ENCODE assay signal across 1 cellular context in the genomic region with DNA sequence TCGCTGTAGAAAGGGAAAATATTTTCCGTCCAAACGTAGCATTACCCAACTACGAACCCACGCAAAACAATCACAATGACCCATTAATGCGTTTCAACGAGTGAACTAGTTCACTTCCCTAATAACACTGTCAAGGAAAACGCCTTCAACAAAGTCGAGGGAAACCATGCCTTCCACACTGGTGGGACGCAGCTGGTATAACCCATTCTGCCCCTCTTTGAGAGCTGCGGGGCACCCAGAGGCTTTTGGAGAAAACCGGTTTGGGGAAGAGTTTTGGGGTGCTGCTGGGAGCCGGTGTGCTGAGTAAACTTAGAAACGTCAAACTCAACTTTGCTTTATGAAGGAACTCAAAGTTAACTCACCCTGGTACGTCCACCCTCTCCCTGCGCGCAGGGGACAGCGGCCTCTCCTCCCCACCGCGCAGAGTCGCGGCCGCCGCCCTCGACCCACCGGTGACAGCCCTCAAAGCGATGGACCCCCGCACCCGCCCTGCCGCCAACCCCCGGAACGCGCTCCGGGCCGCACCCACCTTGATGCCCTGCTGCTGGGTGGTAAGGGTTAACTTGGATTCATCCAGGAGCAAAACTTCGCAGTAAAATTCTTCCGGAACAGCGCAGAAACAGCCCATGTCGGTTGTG.
TF ChIP-seq lines count a peak whose summit lies in the region.

No MANE protein-coding gene starts in this region.

TF ChIP-seq in HEK293, 187 proteins besides CTCF, POLR2A, EP300 and RAD21 (continued from another document):
- TF ChIP-seq, protein P1, sequence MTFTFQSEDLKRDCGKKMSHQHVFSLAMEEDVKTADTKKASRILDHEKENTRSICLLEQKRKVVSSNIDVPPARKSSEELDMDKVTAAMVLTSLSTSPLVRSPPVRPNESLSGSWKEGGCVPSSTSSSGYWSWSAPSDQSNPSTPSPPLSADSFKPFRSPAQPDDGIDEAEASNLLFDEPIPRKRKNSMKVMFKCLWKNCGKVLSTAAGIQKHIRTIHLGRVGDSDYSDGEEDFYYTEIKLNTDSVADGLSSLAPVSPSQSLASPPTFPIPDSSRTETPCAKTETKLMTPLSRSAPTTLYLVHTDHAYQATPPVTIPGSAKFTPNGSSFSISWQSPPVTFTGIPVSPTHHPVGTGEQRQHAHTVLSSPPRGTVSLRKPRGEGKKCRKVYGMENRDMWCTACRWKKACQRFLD (tag by site-specific recombination; IDR thresholded peaks at IDR 0.05): no peak
- TF ChIP-seq ZNF157 (tag by site-specific recombination; IDR thresholded peaks at IDR 0.05) (no peak), ZNF140 (tag by site-specific recombination; IDR thresholded peaks at IDR 0.05) (no peak), ZNF426 (tag by site-specific recombination; IDR thresholded peaks at IDR 0.05) (no peak), ZNF311 (tag by site-specific recombination; IDR thresholded peaks at IDR 0.05; ENCODE audit: borderline replicate concordance) (no peak), ZNF221 (tag by site-specific recombination; IDR thresholded peaks at IDR 0.05; ENCODE audit: borderline replicate concordance) (no peak), ZNF600 (tag by site-specific recombination; IDR thresholded peaks at IDR 0.05) (0 out of 2 replicates have a peak, but pooled peaks have one; percentile 29), ZNF623 (tag by site-specific recombination; IDR thresholded peaks at IDR 0.05) (no peak), ZNF169 (tag by site-specific recombination; IDR thresholded peaks at IDR 0.05) (no peak), YY2 (tag by site-specific recombination; IDR thresholded peaks at IDR 0.05) (no peak), ZNF335 (tag by site-specific recombination; conservative IDR thresholded peaks at IDR 0.05) (0 out of 2 replicates have a peak, but pooled peaks have one; percentile 47), ZNF621 (tag by site-specific recombination; IDR thresholded peaks at IDR 0.05) (no peak), ZNF211 (tag by site-specific recombination; IDR thresholded peaks at IDR 0.05; ENCODE audit: low read depth) (no peak), ZNF571 (tag by site-specific recombination; IDR thresholded peaks at IDR 0.05) (no peak), RBAK (tag by site-specific recombination; IDR thresholded peaks at IDR 0.05) (no peak), ZIC2 (tag by site-specific recombination; IDR thresholded peaks at IDR 0.05) (peak; percentile 9; the same call in 1 of the 2 replicates), BCL11B (tag by site-specific recombination; IDR thresholded peaks at IDR 0.05; ENCODE audit: low read depth) (no peak), ZNF624 (tag by site-specific recombination; IDR thresholded peaks at IDR 0.05) (no peak), ZXDB (tag by site-specific recombination; IDR thresholded peaks at IDR 0.05) (no peak), ZNF558 (tag by site-specific recombination; IDR thresholded peaks at IDR 0.05) (no peak), KLF1 (tag by site-specific recombination; IDR thresholded peaks at IDR 0.05) (0 out of 2 replicates have a peak, but pooled peaks have one; percentile 11), ZNF830 (tag by site-specific recombination; IDR thresholded peaks at IDR 0.05; ENCODE audit: low read depth) (no peak), WT1 (tag by site-specific recombination; IDR thresholded peaks at IDR 0.05) (no peak)
- TF ChIP-seq, protein P2, sequence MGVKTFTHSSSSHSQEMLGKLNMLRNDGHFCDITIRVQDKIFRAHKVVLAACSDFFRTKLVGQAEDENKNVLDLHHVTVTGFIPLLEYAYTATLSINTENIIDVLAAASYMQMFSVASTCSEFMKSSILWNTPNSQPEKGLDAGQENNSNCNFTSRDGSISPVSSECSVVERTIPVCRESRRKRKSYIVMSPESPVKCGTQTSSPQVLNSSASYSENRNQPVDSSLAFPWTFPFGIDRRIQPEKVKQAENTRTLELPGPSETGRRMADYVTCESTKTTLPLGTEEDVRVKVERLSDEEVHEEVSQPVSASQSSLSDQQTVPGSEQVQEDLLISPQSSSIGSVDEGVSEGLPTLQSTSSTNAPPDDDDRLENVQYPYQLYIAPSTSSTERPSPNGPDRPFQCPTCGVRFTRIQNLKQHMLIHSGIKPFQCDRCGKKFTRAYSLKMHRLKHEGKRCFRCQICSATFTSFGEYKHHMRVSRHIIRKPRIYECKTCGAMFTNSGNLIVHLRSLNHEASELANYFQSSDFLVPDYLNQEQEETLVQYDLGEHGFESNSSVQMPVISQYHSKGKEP (tag by site-specific recombination; IDR thresholded peaks at IDR 0.05): no peak
- TF ChIP-seq, protein P3, sequence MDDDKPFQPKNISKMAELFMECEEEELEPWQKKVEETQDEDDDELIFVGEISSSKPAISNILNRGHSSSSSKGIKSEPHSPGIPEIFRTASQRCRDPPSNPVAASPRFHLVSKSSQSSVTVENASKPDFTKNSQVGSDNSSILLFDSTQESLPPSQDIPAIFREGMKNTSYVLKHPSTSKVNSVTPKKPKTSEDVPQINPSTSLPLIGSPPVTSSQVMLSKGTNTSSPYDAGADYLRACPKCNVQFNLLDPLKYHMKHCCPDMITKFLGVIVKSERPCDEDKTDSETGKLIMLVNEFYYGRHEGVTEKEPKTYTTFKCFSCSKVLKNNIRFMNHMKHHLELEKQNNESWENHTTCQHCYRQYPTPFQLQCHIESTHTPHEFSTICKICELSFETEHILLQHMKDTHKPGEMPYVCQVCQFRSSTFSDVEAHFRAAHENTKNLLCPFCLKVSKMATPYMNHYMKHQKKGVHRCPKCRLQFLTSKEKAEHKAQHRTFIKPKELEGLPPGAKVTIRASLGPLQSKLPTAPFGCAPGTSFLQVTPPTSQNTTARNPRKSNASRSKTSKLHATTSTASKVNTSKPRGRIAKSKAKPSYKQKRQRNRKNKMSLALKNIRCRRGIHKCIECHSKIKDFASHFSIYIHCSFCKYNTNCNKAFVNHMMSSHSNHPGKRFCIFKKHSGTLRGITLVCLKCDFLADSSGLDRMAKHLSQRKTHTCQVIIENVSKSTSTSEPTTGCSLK (tag by site-specific recombination; IDR thresholded peaks at IDR 0.05): no peak
- TF ChIP-seq, protein P4, sequence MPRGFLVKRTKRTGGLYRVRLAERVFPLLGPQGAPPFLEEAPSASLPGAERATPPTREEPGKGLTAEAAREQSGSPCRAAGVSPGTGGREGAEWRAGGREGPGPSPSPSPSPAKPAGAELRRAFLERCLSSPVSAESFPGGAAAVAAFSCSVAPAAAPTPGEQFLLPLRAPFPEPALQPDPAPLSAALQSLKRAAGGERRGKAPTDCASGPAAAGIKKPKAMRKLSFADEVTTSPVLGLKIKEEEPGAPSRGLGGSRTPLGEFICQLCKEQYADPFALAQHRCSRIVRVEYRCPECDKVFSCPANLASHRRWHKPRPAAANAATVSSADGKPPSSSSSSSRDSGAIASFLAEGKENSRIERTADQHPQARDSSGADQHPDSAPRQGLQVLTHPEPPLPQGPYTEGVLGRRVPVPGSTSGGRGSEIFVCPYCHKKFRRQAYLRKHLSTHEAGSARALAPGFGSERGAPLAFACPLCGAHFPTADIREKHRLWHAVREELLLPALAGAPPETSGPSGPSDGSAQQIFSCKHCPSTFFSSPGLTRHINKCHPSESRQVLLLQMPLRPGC (tag by site-specific recombination; IDR thresholded peaks at IDR 0.05): no peak
- TF ChIP-seq, protein P5, sequence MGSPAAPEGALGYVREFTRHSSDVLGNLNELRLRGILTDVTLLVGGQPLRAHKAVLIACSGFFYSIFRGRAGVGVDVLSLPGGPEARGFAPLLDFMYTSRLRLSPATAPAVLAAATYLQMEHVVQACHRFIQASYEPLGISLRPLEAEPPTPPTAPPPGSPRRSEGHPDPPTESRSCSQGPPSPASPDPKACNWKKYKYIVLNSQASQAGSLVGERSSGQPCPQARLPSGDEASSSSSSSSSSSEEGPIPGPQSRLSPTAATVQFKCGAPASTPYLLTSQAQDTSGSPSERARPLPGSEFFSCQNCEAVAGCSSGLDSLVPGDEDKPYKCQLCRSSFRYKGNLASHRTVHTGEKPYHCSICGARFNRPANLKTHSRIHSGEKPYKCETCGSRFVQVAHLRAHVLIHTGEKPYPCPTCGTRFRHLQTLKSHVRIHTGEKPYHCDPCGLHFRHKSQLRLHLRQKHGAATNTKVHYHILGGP (tag by site-specific recombination; IDR thresholded peaks at IDR 0.05): no peak
- TF ChIP-seq, protein P6, sequence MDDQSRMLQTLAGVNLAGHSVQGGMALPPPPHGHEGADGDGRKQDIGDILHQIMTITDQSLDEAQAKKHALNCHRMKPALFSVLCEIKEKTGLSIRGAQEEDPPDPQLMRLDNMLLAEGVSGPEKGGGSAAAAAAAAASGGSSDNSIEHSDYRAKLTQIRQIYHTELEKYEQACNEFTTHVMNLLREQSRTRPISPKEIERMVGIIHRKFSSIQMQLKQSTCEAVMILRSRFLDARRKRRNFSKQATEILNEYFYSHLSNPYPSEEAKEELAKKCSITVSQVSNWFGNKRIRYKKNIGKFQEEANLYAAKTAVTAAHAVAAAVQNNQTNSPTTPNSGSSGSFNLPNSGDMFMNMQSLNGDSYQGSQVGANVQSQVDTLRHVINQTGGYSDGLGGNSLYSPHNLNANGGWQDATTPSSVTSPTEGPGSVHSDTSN (CRISPR knock-in tag; IDR thresholded peaks at IDR 0.05): no peak
